Comparison of ENCODE assay signal across 1 cellular context in the genomic region with DNA sequence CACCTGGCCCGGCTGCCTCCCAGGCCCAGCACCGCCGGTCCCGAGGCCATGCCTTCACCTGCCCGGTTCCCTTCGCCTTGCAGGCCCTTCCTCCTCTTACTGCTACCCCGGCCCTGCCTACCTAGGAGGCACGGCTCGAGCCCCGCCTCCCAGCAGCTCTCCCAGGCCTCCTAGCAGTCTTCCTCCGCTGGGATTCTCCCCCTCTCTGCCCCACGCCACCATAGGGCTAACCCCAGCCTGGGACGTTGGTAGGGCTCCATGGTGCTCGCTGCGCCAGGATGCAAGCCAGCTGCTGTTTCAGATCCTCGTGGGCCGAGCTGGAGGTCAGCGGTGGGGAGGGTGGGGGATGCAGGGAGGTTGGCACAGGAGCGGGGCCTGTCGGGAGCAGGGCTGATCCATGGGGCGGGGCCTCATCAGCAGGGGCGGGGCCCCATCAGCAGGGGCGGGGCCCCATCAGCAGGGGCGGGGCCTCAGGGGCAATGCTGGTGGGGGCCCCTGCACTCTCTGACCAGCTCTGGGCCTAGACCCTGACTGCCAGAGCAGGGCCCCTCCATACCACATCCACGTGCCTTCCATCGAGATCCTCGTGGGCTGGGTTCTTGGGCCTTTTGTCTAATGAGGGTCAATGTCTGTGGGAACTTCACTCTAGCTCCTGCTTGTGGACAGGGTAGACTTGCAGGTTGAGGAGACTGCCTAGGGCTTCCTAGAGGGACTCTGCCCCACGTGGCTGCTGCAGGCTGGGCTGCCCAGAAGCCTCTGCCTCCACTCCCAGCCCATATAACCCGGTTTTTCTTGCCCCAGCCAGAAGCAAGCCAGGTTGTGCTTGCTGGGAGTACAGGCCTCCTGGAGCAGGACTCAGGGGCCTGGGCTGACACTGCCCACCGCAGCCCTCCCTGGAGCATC.
A peak's percentile ranks its signal among the peaks of the same experiment; 100 is the strongest.
TF ChIP-seq lines count a peak whose summit lies in the region.

No MANE protein-coding gene starts in this region.

TF ChIP-seq in K562, 482 proteins besides CTCF, POLR2A, EP300 and RAD21 (continued from another document and continues in another):
- TF ChIP-seq, protein P1, sequence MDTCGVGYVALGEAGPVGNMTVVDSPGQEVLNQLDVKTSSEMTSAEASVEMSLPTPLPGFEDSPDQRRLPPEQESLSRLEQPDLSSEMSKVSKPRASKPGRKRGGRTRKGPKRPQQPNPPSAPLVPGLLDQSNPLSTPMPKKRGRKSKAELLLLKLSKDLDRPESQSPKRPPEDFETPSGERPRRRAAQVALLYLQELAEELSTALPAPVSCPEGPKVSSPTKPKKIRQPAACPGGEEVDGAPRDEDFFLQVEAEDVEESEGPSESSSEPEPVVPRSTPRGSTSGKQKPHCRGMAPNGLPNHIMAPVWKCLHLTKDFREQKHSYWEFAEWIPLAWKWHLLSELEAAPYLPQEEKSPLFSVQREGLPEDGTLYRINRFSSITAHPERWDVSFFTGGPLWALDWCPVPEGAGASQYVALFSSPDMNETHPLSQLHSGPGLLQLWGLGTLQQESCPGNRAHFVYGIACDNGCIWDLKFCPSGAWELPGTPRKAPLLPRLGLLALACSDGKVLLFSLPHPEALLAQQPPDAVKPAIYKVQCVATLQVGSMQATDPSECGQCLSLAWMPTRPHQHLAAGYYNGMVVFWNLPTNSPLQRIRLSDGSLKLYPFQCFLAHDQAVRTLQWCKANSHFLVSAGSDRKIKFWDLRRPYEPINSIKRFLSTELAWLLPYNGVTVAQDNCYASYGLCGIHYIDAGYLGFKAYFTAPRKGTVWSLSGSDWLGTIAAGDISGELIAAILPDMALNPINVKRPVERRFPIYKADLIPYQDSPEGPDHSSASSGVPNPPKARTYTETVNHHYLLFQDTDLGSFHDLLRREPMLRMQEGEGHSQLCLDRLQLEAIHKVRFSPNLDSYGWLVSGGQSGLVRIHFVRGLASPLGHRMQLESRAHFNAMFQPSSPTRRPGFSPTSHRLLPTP (IDR thresholded peaks at IDR 0.05; ENCODE audit: borderline replicate concordance, extremely low read depth, insufficient read length) = no peak
- TF ChIP-seq MAZ (CRISPR knock-in tag; conservative IDR thresholded peaks at IDR 0.05 in 1 of 2, IDR thresholded peaks at IDR 0.05 in 1 of 2) = peak; percentile 62 to 70; a peak in 1 of 4 replicates
- TF ChIP-seq CTBP1 (IDR thresholded peaks at IDR 0.05; ENCODE audit: borderline replicate concordance) = peak; percentile 71
- TF ChIP-seq, protein P2, sequence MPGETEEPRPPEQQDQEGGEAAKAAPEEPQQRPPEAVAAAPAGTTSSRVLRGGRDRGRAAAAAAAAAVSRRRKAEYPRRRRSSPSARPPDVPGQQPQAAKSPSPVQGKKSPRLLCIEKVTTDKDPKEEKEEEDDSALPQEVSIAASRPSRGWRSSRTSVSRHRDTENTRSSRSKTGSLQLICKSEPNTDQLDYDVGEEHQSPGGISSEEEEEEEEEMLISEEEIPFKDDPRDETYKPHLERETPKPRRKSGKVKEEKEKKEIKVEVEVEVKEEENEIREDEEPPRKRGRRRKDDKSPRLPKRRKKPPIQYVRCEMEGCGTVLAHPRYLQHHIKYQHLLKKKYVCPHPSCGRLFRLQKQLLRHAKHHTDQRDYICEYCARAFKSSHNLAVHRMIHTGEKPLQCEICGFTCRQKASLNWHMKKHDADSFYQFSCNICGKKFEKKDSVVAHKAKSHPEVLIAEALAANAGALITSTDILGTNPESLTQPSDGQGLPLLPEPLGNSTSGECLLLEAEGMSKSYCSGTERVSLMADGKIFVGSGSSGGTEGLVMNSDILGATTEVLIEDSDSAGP (CRISPR knock-in tag; IDR thresholded peaks at IDR 0.05) = no peak
- 0 out of 2 replicates have a peak, but pooled peaks have one; percentile 29 for TF ChIP-seq ATF7 (IDR thresholded peaks at IDR 0.05)
- TF ChIP-seq, protein P3, sequence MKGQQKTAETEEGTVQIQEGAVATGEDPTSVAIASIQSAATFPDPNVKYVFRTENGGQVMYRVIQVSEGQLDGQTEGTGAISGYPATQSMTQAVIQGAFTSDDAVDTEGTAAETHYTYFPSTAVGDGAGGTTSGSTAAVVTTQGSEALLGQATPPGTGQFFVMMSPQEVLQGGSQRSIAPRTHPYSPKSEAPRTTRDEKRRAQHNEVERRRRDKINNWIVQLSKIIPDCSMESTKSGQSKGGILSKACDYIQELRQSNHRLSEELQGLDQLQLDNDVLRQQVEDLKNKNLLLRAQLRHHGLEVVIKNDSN (CRISPR knock-in tag; IDR thresholded peaks at IDR 0.05) = peak; percentile 59; the same call in 1 of the 2 replicates
- TF ChIP-seq KAT7 (CRISPR knock-in tag; IDR thresholded peaks at IDR 0.05; ENCODE audit: borderline replicate concordance) = 0 out of 2 replicates have a peak, but pooled peaks have one; percentile 36
- TF ChIP-seq FIP1L1 (IDR thresholded peaks at IDR 0.05; ENCODE audit: low read depth, low read length, poor library complexity, severe bottlenecking) = peak; percentile 11
- TF ChIP-seq MCM3 (IDR thresholded peaks at IDR 0.05) = no peak
- no peak for TF ChIP-seq ZNF3 (CRISPR knock-in tag; IDR thresholded peaks at IDR 0.05)
- no peak for TF ChIP-seq ARID1B (IDR thresholded peaks at IDR 0.05)
- TF ChIP-seq, protein P4, sequence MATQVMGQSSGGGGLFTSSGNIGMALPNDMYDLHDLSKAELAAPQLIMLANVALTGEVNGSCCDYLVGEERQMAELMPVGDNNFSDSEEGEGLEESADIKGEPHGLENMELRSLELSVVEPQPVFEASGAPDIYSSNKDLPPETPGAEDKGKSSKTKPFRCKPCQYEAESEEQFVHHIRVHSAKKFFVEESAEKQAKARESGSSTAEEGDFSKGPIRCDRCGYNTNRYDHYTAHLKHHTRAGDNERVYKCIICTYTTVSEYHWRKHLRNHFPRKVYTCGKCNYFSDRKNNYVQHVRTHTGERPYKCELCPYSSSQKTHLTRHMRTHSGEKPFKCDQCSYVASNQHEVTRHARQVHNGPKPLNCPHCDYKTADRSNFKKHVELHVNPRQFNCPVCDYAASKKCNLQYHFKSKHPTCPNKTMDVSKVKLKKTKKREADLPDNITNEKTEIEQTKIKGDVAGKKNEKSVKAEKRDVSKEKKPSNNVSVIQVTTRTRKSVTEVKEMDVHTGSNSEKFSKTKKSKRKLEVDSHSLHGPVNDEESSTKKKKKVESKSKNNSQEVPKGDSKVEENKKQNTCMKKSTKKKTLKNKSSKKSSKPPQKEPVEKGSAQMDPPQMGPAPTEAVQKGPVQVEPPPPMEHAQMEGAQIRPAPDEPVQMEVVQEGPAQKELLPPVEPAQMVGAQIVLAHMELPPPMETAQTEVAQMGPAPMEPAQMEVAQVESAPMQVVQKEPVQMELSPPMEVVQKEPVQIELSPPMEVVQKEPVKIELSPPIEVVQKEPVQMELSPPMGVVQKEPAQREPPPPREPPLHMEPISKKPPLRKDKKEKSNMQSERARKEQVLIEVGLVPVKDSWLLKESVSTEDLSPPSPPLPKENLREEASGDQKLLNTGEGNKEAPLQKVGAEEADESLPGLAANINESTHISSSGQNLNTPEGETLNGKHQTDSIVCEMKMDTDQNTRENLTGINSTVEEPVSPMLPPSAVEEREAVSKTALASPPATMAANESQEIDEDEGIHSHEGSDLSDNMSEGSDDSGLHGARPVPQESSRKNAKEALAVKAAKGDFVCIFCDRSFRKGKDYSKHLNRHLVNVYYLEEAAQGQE (CRISPR knock-in tag; IDR thresholded peaks at IDR 0.05; ENCODE audit: low read depth) = 0 out of 2 replicates have a peak, but pooled peaks have one; percentile 23
- peak in 1 of 2 experiments; percentile 19; a peak in 1 of 4 replicates for TF ChIP-seq NRF1 (conservative IDR thresholded peaks at IDR 0.05 in 1 of 2, IDR thresholded peaks at IDR 0.05 in 1 of 2)
- TF ChIP-seq XRCC3 (IDR thresholded peaks at IDR 0.05) = no peak
- TF ChIP-seq, protein P5, sequence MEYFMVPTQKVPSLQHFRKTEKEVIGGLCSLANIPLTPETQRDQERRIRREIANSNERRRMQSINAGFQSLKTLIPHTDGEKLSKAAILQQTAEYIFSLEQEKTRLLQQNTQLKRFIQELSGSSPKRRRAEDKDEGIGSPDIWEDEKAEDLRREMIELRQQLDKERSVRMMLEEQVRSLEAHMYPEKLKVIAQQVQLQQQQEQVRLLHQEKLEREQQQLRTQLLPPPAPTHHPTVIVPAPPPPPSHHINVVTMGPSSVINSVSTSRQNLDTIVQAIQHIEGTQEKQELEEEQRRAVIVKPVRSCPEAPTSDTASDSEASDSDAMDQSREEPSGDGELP (CRISPR knock-in tag; IDR thresholded peaks at IDR 0.05; ENCODE audit: borderline replicate concordance) = peak; percentile 81
- TF ChIP-seq RBM25 (IDR thresholded peaks at IDR 0.05; ENCODE audit: low read depth, low read length, severe bottlenecking) = no peak
- TF ChIP-seq MAFG (tag; conservative IDR thresholded peaks at IDR 0.05) = no peak
- TF ChIP-seq SAFB (IDR thresholded peaks at IDR 0.05; ENCODE audit: borderline replicate concordance, low read depth, low read length) = 0 out of 2 replicates have a peak, but pooled peaks have one; percentile 17
- TF ChIP-seq, protein P6, sequence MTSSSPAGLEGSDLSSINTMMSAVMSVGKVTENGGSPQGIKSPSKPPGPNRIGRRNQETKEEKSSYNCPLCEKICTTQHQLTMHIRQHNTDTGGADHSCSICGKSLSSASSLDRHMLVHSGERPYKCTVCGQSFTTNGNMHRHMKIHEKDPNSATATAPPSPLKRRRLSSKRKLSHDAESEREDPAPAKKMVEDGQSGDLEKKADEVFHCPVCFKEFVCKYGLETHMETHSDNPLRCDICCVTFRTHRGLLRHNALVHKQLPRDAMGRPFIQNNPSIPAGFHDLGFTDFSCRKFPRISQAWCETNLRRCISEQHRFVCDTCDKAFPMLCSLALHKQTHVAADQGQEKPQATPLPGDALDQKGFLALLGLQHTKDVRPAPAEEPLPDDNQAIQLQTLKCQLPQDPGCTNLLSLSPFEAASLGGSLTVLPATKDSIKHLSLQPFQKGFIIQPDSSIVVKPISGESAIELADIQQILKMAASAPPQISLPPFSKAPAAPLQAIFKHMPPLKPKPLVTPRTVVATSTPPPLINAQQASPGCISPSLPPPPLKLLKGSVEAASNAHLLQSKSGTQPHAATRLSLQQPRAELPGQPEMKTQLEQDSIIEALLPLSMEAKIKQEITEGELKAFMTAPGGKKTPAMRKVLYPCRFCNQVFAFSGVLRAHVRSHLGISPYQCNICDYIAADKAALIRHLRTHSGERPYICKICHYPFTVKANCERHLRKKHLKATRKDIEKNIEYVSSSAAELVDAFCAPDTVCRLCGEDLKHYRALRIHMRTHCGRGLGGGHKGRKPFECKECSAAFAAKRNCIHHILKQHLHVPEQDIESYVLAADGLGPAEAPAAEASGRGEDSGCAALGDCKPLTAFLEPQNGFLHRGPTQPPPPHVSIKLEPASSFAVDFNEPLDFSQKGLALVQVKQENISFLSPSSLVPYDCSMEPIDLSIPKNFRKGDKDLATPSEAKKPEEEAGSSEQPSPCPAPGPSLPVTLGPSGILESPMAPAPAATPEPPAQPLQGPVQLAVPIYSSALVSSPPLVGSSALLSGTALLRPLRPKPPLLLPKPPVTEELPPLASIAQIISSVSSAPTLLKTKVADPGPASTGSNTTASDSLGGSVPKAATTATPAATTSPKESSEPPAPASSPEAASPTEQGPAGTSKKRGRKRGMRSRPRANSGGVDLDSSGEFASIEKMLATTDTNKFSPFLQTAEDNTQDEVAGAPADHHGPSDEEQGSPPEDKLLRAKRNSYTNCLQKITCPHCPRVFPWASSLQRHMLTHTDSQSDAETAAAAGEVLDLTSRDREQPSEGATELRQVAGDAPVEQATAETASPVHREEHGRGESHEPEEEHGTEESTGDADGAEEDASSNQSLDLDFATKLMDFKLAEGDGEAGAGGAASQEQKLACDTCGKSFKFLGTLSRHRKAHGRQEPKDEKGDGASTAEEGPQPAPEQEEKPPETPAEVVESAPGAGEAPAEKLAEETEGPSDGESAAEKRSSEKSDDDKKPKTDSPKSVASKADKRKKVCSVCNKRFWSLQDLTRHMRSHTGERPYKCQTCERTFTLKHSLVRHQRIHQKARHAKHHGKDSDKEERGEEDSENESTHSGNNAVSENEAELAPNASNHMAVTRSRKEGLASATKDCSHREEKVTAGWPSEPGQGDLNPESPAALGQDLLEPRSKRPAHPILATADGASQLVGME (CRISPR knock-in tag; IDR thresholded peaks at IDR 0.05) = no peak
- no peak for TF ChIP-seq BRD4 (IDR thresholded peaks at IDR 0.05)
- TF ChIP-seq E2F3 (CRISPR knock-in tag; IDR thresholded peaks at IDR 0.05) = no peak
- TF ChIP-seq, protein P7, sequence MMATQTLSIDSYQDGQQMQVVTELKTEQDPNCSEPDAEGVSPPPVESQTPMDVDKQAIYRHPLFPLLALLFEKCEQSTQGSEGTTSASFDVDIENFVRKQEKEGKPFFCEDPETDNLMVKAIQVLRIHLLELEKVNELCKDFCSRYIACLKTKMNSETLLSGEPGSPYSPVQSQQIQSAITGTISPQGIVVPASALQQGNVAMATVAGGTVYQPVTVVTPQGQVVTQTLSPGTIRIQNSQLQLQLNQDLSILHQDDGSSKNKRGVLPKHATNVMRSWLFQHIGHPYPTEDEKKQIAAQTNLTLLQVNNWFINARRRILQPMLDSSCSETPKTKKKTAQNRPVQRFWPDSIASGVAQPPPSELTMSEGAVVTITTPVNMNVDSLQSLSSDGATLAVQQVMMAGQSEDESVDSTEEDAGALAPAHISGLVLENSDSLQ (IDR thresholded peaks at IDR 0.05) = peak; percentile 60
- TF ChIP-seq CBFB (CRISPR knock-in tag; IDR thresholded peaks at IDR 0.05) = 0 out of 2 replicates have a peak, but pooled peaks have one; percentile 26
- no peak for TF ChIP-seq ZNF23 (CRISPR knock-in tag; IDR thresholded peaks at IDR 0.05)
- TF ChIP-seq MTA3 (IDR thresholded peaks at IDR 0.05; ENCODE audit: borderline replicate concordance) = no peak; the same call in 1 of the 2 replicates
- TF ChIP-seq, protein P8, sequence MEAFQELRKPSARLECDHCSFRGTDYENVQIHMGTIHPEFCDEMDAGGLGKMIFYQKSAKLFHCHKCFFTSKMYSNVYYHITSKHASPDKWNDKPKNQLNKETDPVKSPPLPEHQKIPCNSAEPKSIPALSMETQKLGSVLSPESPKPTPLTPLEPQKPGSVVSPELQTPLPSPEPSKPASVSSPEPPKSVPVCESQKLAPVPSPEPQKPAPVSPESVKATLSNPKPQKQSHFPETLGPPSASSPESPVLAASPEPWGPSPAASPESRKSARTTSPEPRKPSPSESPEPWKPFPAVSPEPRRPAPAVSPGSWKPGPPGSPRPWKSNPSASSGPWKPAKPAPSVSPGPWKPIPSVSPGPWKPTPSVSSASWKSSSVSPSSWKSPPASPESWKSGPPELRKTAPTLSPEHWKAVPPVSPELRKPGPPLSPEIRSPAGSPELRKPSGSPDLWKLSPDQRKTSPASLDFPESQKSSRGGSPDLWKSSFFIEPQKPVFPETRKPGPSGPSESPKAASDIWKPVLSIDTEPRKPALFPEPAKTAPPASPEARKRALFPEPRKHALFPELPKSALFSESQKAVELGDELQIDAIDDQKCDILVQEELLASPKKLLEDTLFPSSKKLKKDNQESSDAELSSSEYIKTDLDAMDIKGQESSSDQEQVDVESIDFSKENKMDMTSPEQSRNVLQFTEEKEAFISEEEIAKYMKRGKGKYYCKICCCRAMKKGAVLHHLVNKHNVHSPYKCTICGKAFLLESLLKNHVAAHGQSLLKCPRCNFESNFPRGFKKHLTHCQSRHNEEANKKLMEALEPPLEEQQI (IDR thresholded peaks at IDR 0.05) = no peak
- TF ChIP-seq SREBF1 (IDR thresholded peaks at IDR 0.05; ENCODE audit: borderline replicate concordance, low read depth, low read length) = no peak
- TF ChIP-seq, protein P9, sequence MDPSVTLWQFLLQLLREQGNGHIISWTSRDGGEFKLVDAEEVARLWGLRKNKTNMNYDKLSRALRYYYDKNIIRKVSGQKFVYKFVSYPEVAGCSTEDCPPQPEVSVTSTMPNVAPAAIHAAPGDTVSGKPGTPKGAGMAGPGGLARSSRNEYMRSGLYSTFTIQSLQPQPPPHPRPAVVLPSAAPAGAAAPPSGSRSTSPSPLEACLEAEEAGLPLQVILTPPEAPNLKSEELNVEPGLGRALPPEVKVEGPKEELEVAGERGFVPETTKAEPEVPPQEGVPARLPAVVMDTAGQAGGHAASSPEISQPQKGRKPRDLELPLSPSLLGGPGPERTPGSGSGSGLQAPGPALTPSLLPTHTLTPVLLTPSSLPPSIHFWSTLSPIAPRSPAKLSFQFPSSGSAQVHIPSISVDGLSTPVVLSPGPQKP (CRISPR knock-in tag; IDR thresholded peaks at IDR 0.05) = no peak
- TF ChIP-seq EP400 (IDR thresholded peaks at IDR 0.05) = peak; percentile 58; the same call in 1 of the 2 replicates
- TF ChIP-seq MXI1 (IDR thresholded peaks at IDR 0.05; ENCODE audit: low read depth, low read length) = peak; percentile 48
